Comparison of ENCODE assay signal across 42 cellular contexts in the genomic region with DNA sequence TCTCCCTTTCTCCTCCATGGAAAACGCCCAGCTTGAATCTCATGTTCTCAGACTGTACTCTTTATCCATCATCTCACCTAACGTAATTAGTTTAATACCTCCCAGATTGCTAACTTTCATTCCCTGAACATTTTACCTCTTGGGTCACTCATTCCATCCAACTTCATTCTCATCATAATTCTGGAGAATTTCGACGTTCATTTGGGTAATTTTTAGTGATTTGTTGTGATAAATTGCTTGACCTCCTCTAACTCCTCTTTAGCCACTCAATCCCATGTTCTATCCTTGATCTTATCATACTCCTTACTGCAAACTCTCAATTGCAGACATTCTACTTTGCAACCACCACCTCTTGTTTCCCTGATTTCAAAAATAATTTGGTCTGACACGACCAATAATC. TPM values are rescaled to one million over a fixed set of nuclear protein-coding genes. Genes with fewer than 3 reads are reported as not detected.
"Had no signal": no experiment of that assay in that cellular context is flagged by ENCODE, and none has a peak within 500 bp of the region (broad histone marks: within the 10 kb centered on the region; RNA-seq: fewer than 3 reads in every experiment).

No MANE protein-coding gene starts in this region.

- ATAC-seq: activated naive CD4-positive, alpha-beta T cell treated with anti-CD3 and anti-CD28 coated beads, Interleukin-2, amount 50 U/mL, for 72 hours; activated naive CD8-positive, alpha-beta T cell treated with anti-CD3 and anti-CD28 coated beads, Interleukin-2, amount 50 U/mL, for 24 hours; activated T-cell treated with anti-CD3 and anti-CD28 coated beads, Interleukin-2, amount 50 U/mL, for 4 hours; activated T-cell treated with anti-CD3 and anti-CD28 coated beads, Interleukin-2, amount 50 U/mL, for 72 hours; activated T-helper 17 cell treated with anti-CD3 and anti-CD28 coated beads, Interleukin-2, amount 50 U/mL, for 72 hours; body of pancreas had no signal

- H3K27ac ChIP-seq: adrenal gland, ascending aorta, body of pancreas, brain microvascular endothelial cell, breast epithelium, cardiac muscle cell had no signal

- H3K4me1 Mint-ChIP-seq: activated naive CD4-positive, alpha-beta T cell treated with anti-CD3 and anti-CD28 coated beads, Interleukin-2, amount 10 ng/mL, durations not matched to agents 7 days and 5 days; activated naive CD4-positive, alpha-beta T cell treated with anti-CD3 and anti-CD28 coated beads, Interleukin-2, amount 50 U/mL, for 24 hours; activated naive CD8-positive, alpha-beta T cell treated with anti-CD3 and anti-CD28 coated beads for 36 hours; activated naive CD8-positive, alpha-beta T cell treated with anti-CD3 and anti-CD28 coated beads, Interleukin-2, amount 10 ng/mL, durations not matched to agents 7 days and 5 days; activated naive CD8-positive, alpha-beta T cell treated with anti-CD3 and anti-CD28 coated beads, Interleukin-2, amount 50 U/mL, for 24 hours; activated T-helper 17 cell treated with anti-CD3 and anti-CD28 coated beads, Interleukin-2, amount 50 U/mL, for 72 hours; brain; central memory CD8-positive, alpha-beta T cell had no signal

- H3K9me3 ChIP-seq: adrenal gland, ascending aorta, body of pancreas, breast epithelium had no signal

- H3K4me3 ChIP-seq: adrenal gland, ascending aorta, body of pancreas, breast epithelium, cardiac muscle cell had no signal

- H3K36me3 Mint-ChIP-seq: activated naive CD4-positive, alpha-beta T cell treated with anti-CD3 and anti-CD28 coated beads, Interleukin-2, amount 10 ng/mL, durations not matched to agents 7 days and 5 days; activated naive CD4-positive, alpha-beta T cell treated with anti-CD3 and anti-CD28 coated beads, Interleukin-2, amount 50 U/mL, for 24 hours; activated naive CD4-positive, alpha-beta T cell treated with anti-CD3 and anti-CD28 coated beads, Interleukin-2, amount 50 U/mL, for 72 hours; activated naive CD8-positive, alpha-beta T cell; activated naive CD8-positive, alpha-beta T cell treated with anti-CD3 and anti-CD28 coated beads for 36 hours; activated naive CD8-positive, alpha-beta T cell treated with anti-CD3 and anti-CD28 coated beads, Interleukin-2, amount 10 ng/mL, durations not matched to agents 7 days and 5 days; brain had no signal

- H3K36me3 ChIP-seq: adrenal gland, ascending aorta, brain microvascular endothelial cell, breast epithelium, cardiac muscle cell had no signal

- H3K4me1 ChIP-seq: adrenal gland, ascending aorta, body of pancreas, breast epithelium had no signal

- H3K9me3 Mint-ChIP-seq: activated naive CD4-positive, alpha-beta T cell treated with anti-CD3 and anti-CD28 coated beads for 36 hours; activated naive CD4-positive, alpha-beta T cell treated with anti-CD3 and anti-CD28 coated beads, Interleukin-2, amount 10 ng/mL, durations not matched to agents 7 days and 5 days; activated naive CD4-positive, alpha-beta T cell treated with anti-CD3 and anti-CD28 coated beads, Interleukin-2, amount 50 U/mL, for 24 hours; activated naive CD8-positive, alpha-beta T cell treated with anti-CD3 and anti-CD28 coated beads, Interleukin-2, amount 10 ng/mL, durations not matched to agents 7 days and 5 days; activated naive CD8-positive, alpha-beta T cell treated with anti-CD3 and anti-CD28 coated beads, Interleukin-2, amount 50 U/mL, for 24 hours; activated T-cell treated with anti-CD3 and anti-CD28 coated beads, Interleukin-2, amount 50 U/mL, for 24 hours; activated T-cell treated with anti-CD3 and anti-CD28 coated beads, Interleukin-2, amount 50 U/mL, for 4 hours; activated T-cell treated with anti-CD3 and anti-CD28 coated beads, Interleukin-2, amount 50 U/mL, for 72 hours; activated T-helper 1 cell treated with anti-CD3 and anti-CD28 coated beads, Interleukin-12 subunit alpha, Interleukin-12 subunit beta, Interleukin-2, Interleukin-4 antibody, amounts not matched to agents 30 ng/mL and 10 ng/mL and 1 ng/mL, durations not matched to agents 14 hours and 24 hours and 36 hours; activated T-helper 2 cell treated with anti-CD3 and anti-CD28 coated beads, Interferon-gamma antibody, Interleukin-2, Interleukin-4, amounts not matched to agents 10 μg/mL and 5 μg/mL and 100 μg/mL, durations not matched to agents 14 hours and 24 hours and 36 hours; brain had no signal

- H3K27me3 Mint-ChIP-seq: activated naive CD4-positive, alpha-beta T cell treated with anti-CD3 and anti-CD28 coated beads, Interleukin-2, amount 10 ng/mL, durations not matched to agents 7 days and 5 days; activated naive CD8-positive, alpha-beta T cell treated with anti-CD3 and anti-CD28 coated beads for 36 hours; activated naive CD8-positive, alpha-beta T cell treated with anti-CD3 and anti-CD28 coated beads, Interleukin-2, amount 10 ng/mL, durations not matched to agents 7 days and 5 days; activated T-cell treated with anti-CD3 and anti-CD28 coated beads, Interleukin-2, amount 50 U/mL, for 24 hours; brain; central memory CD8-positive, alpha-beta T cell had no signal

- FAIRE-seq: astrocyte, bronchial epithelial cell had no signal

- H3K27me3 ChIP-seq: adrenal gland, ascending aorta, body of pancreas, brain microvascular endothelial cell, breast epithelium, cardiac muscle cell had no signal

- DNase-seq: activated effector memory CD4-positive, alpha-beta T cell treated with anti-CD3 and anti-CD28 coated beads, Interleukin-2, amount 50 U/mL, for 16 hours; activated effector memory CD4-positive, alpha-beta T cell treated with Interleukin-2 at 50 U/mL for 16 hours; activated gamma-delta T cell; activated gamma-delta T cell treated with Interleukin-2 at 50 U/mL for 16 hours; activated naive CD4-positive, alpha-beta T cell; activated naive CD4-positive, alpha-beta T cell treated with anti-CD3 and anti-CD28 coated beads for 36 hours; activated naive CD4-positive, alpha-beta T cell treated with anti-CD3 and anti-CD28 coated beads, Interleukin-2, amount 10 ng/mL, durations not matched to agents 7 days and 5 days; activated naive CD4-positive, alpha-beta T cell treated with anti-CD3 and anti-CD28 coated beads, Interleukin-2, amount 50 U/mL, for 16 hours; activated naive CD4-positive, alpha-beta T cell treated with Interleukin-2 at 50 U/mL for 16 hours; activated naive CD8-positive, alpha-beta T cell treated with anti-CD3 and anti-CD28 coated beads for 36 hours; activated naive CD8-positive, alpha-beta T cell treated with anti-CD3 and anti-CD28 coated beads, Interleukin-2, amount 10 ng/mL, durations not matched to agents 7 days and 5 days; activated naive CD8-positive, alpha-beta T cell treated with anti-CD3 and anti-CD28 coated beads, Interleukin-2, amount 50 U/mL, for 24 hours; activated T-cell treated with anti-CD3 and anti-CD28 coated beads, Interleukin-2, amount 50 U/mL, for 1 hour; activated T-cell treated with anti-CD3 and anti-CD28 coated beads, Interleukin-2, amount 50 U/mL, for 24 hours; activated T-cell treated with anti-CD3 and anti-CD28 coated beads, Interleukin-2, amount 50 U/mL, for 4 hours; activated T-cell treated with anti-CD3 and anti-CD28 coated beads, Interleukin-2, amount 50 U/mL, for 48 hours; activated T-cell treated with anti-CD3 and anti-CD28 coated beads, Interleukin-2, amount 50 U/mL, for 72 hours; adrenal gland; amniotic stem cell; amygdala; anterior cingulate cortex; aorta; body of pancreas; brain microvascular endothelial cell; caudate nucleus; central memory CD4-positive, alpha-beta T cell; cerebellar nuclear complex had no signal

- H3K4me3 Mint-ChIP-seq: activated naive CD4-positive, alpha-beta T cell treated with anti-CD3 and anti-CD28 coated beads for 36 hours; activated naive CD4-positive, alpha-beta T cell treated with anti-CD3 and anti-CD28 coated beads, Interleukin-2, amount 10 ng/mL, durations not matched to agents 7 days and 5 days; activated naive CD4-positive, alpha-beta T cell treated with anti-CD3 and anti-CD28 coated beads, Interleukin-2, amount 50 U/mL, for 24 hours; activated naive CD8-positive, alpha-beta T cell; activated naive CD8-positive, alpha-beta T cell treated with anti-CD3 and anti-CD28 coated beads for 36 hours; activated naive CD8-positive, alpha-beta T cell treated with anti-CD3 and anti-CD28 coated beads, Interleukin-2, amount 10 ng/mL, durations not matched to agents 7 days and 5 days; activated naive CD8-positive, alpha-beta T cell treated with anti-CD3 and anti-CD28 coated beads, Interleukin-2, amount 50 U/mL, for 24 hours; activated T-cell treated with anti-CD3 and anti-CD28 coated beads, Interleukin-2, amount 50 U/mL, for 24 hours; activated T-cell treated with anti-CD3 and anti-CD28 coated beads, Interleukin-2, amount 50 U/mL, for 4 hours; activated T-cell treated with anti-CD3 and anti-CD28 coated beads, Interleukin-2, amount 50 U/mL, for 72 hours; activated T-helper 1 cell treated with anti-CD3 and anti-CD28 coated beads, Interleukin-12 subunit alpha, Interleukin-12 subunit beta, Interleukin-2, Interleukin-4 antibody, amounts not matched to agents 30 ng/mL and 10 ng/mL and 1 ng/mL, durations not matched to agents 14 hours and 24 hours and 36 hours; activated T-helper 17 cell treated with anti-CD3 and anti-CD28 coated beads, Interleukin-2, amount 50 U/mL, for 72 hours; brain; central memory CD8-positive, alpha-beta T cell had no signal

- H3K27ac Mint-ChIP-seq: activated naive CD4-positive, alpha-beta T cell treated with anti-CD3 and anti-CD28 coated beads for 36 hours; activated naive CD4-positive, alpha-beta T cell treated with anti-CD3 and anti-CD28 coated beads, Interleukin-2, amount 10 ng/mL, durations not matched to agents 7 days and 5 days; activated naive CD4-positive, alpha-beta T cell treated with anti-CD3 and anti-CD28 coated beads, Interleukin-2, amount 50 U/mL, for 24 hours; activated naive CD4-positive, alpha-beta T cell treated with anti-CD3 and anti-CD28 coated beads, Interleukin-2, amount 50 U/mL, for 72 hours; activated naive CD8-positive, alpha-beta T cell; activated naive CD8-positive, alpha-beta T cell treated with anti-CD3 and anti-CD28 coated beads for 36 hours; activated naive CD8-positive, alpha-beta T cell treated with anti-CD3 and anti-CD28 coated beads, Interleukin-2, amount 10 ng/mL, durations not matched to agents 7 days and 5 days; activated naive CD8-positive, alpha-beta T cell treated with anti-CD3 and anti-CD28 coated beads, Interleukin-2, amount 50 U/mL, for 24 hours; activated T-cell treated with anti-CD3 and anti-CD28 coated beads, Interleukin-2, amount 50 U/mL, for 24 hours; activated T-cell treated with anti-CD3 and anti-CD28 coated beads, Interleukin-2, amount 50 U/mL, for 72 hours; activated T-helper 1 cell treated with anti-CD3 and anti-CD28 coated beads, Interleukin-12 subunit alpha, Interleukin-12 subunit beta, Interleukin-2, Interleukin-4 antibody, amounts not matched to agents 30 ng/mL and 10 ng/mL and 1 ng/mL, durations not matched to agents 14 hours and 24 hours and 36 hours; activated T-helper 17 cell treated with anti-CD3 and anti-CD28 coated beads, Interleukin-2, amount 50 U/mL, for 72 hours; activated T-helper 2 cell treated with anti-CD3 and anti-CD28 coated beads, Interferon-gamma antibody, Interleukin-2, Interleukin-4, amounts not matched to agents 10 μg/mL and 5 μg/mL and 100 μg/mL, durations not matched to agents 14 hours and 24 hours and 36 hours; brain had no signal

RNA-seq across cellular contexts. Expression of a gene that starts 28.4 kb away (rescaled TPM):
- total RNA-seq: activated naive CD4-positive, alpha-beta T cell treated with anti-CD3 and anti-CD28 coated beads for 36 hours; activated naive CD4-positive, alpha-beta T cell treated with anti-CD3 and anti-CD28 coated beads, Interleukin-2, amount 50 U/mL, for 72 hours; activated naive CD8-positive, alpha-beta T cell treated with anti-CD3 and anti-CD28 coated beads for 36 hours; activated naive CD8-positive, alpha-beta T cell treated with anti-CD3 and anti-CD28 coated beads, Interleukin-2, amount 10 ng/mL, durations not matched to agents 7 days and 5 days; activated T-cell treated with anti-CD3 and anti-CD28 coated beads, Interleukin-2, amount 50 U/mL, for 4 hours; activated T-cell treated with anti-CD3 and anti-CD28 coated beads, Interleukin-2, amount 50 U/mL, for 72 hours; activated T-helper 1 cell treated with anti-CD3 and anti-CD28 coated beads, Interleukin-12 subunit alpha, Interleukin-12 subunit beta, Interleukin-2, Interleukin-4 antibody, amounts not matched to agents 30 ng/mL and 10 ng/mL and 1 ng/mL, durations not matched to agents 14 hours and 24 hours and 36 hours; activated T-helper 17 cell treated with anti-CD3 and anti-CD28 coated beads, Interleukin-2, amount 50 U/mL, for 72 hours; activated T-helper 2 cell treated with anti-CD3 and anti-CD28 coated beads, Interferon-gamma antibody, Interleukin-2, Interleukin-4, amounts not matched to agents 10 μg/mL and 5 μg/mL and 100 μg/mL, durations not matched to agents 14 hours and 24 hours and 36 hours; adrenal gland; aorta; ascending aorta; body of pancreas; bronchial epithelial cell; chondrocyte had no signal
- polyA plus RNA-seq: adipose tissue, adrenal gland, aorta had no signal
